Comparison of ENCODE assay signal across 8 cellular contexts in genomic region chr1:61056674-61057439, GRCh38. TPM values are rescaled to one million over a fixed set of nuclear protein-coding genes. Genes with fewer than 3 reads are reported as not detected.
DNase-seq lines count a peak whose midpoint lies in the region; ATAC-seq and TF ChIP-seq lines count a peak whose summit lies in the region.

No MANE protein-coding gene starts in this region.

- peak overlapping the region; percentile 83 for H3K4me3 Mint-ChIP-seq in WTC11
- peak overlapping the region; percentile 87 for H3K4me3 Mint-ChIP-seq in effector memory CD8-positive, alpha-beta T cell

- CTCF ChIA-PET in WTC11 (lab: Charles Lee): interaction anchor here (1.1 to 1.3 kb wide), 2 partner anchors 13 to 21 kb away, joined by 3 to 6 read pairs; no protein-coding TSS in a partner anchor

- H3K27me3 Mint-ChIP-seq in WTC11 (ENCODE audit: low read depth): peaks cover 62% of the 10 kb centered on the region
- H3K27me3 Mint-ChIP-seq in effector memory CD8-positive, alpha-beta T cell: peaks cover 0 to 17% of the 10 kb centered on the region in 2 donors

- ATAC-seq in WTC11 (no peak), HG03439 (IDR thresholded peaks at IDR 0.05; ENCODE audit: unreplicated experiment) (no peak)
- ATAC-seq in effector memory CD8-positive, alpha-beta T cell (replicated peaks): peak; percentile 62

- POLR2A ChIA-PET in WTC11 (lab: Charles Lee): interaction anchor here (0.7 to 1.4 kb wide), 2 partner anchors 25 to 35 kb away, joined by 5 to 6 read pairs; partner anchors contain the start of gene NFIA

- no peaks in the 10 kb centered on the region for H3K9me3 Mint-ChIP-seq in WTC11
- no peaks in the 10 kb centered on the region for H3K9me3 Mint-ChIP-seq in effector memory CD8-positive, alpha-beta T cell

- peaks cover 63% of the 10 kb centered on the region for H3K4me1 Mint-ChIP-seq in WTC11
- peaks cover 21 to 22% of the 10 kb centered on the region in 2 donors for H3K4me1 Mint-ChIP-seq in effector memory CD8-positive, alpha-beta T cell (ENCODE audit: low read depth in 2 of 2)

- H3K4me1 ChIP-seq in subcutaneous abdominal adipose tissue (ENCODE audit: control insufficient read depth in 5 of 5, insufficient read depth in 5 of 5, low read length in 5 of 5): peaks cover 0 to 50% (median 41%) of the 10 kb centered on the region in 5 donors

- peak; percentile 54 for DNase-seq in DMS79 treated with DMSO at 0.1 percent for 48 hours (lab: John Stamatoyannopoulos, UW)
- peak; percentile 33 for DNase-seq in NCI-H128 (lab: John Stamatoyannopoulos, UW; ENCODE audit: unreplicated experiment)
- DNase-seq in WTC11 (ENCODE audit: low spot score): no peak
- DNase-seq in effector memory CD8-positive, alpha-beta T cell: no peak
- DNase-seq in lung microvascular endothelial cell (ENCODE audit: low read depth in 2 of 2): peak; percentile 63 to 80
- no peak for DNase-seq in AML-193 (lab: John Stamatoyannopoulos, UW)

- H3K27ac ChIP-seq in subcutaneous abdominal adipose tissue (ENCODE audit: low read depth, low read length): peak overlapping the region; percentile 86

- peak overlapping the region; percentile 3 to 84 (median 69) for H3K9ac ChIP-seq in subcutaneous abdominal adipose tissue (ENCODE audit: low read length in 5 of 5)

- no peak overlapping the region for H3K27ac Mint-ChIP-seq in WTC11
- H3K27ac Mint-ChIP-seq in effector memory CD8-positive, alpha-beta T cell: peak overlapping the region; percentile 25 to 53

- TF ChIP-seq CTCF in WTC11 (IDR thresholded peaks at IDR 0.05): no peak

- H3K4me3 ChIP-seq in subcutaneous abdominal adipose tissue (ENCODE audit: low read depth in 1 of 5, low read length in 5 of 5): peak overlapping the region; percentile 88 to 96 (median 92)

- H3K36me3 Mint-ChIP-seq in WTC11: no peaks in the 10 kb centered on the region
- H3K36me3 Mint-ChIP-seq in effector memory CD8-positive, alpha-beta T cell (ENCODE audit: insufficient read depth): peaks cover 17% of the 10 kb centered on the region

- no peaks in the 10 kb centered on the region for H3K36me3 ChIP-seq in subcutaneous abdominal adipose tissue (ENCODE audit: control insufficient read depth in 5 of 5, insufficient read depth in 5 of 5, low read length in 5 of 5)

- H3K9me3 ChIP-seq in subcutaneous abdominal adipose tissue (ENCODE audit: control insufficient read depth in 5 of 5, low read length in 5 of 5): no peaks in the 10 kb centered on the region

- no peaks in the 10 kb centered on the region for H3K27me3 ChIP-seq in subcutaneous abdominal adipose tissue (ENCODE audit: control insufficient read depth in 5 of 5, insufficient read depth in 4 of 5, low read length in 5 of 5)

TF ChIP-seq in WTC11, 78 proteins besides CTCF, POLR2A, EP300 and RAD21:
- TF ChIP-seq ZNF671 (CRISPR knock-in tag; IDR thresholded peaks at IDR 0.05) (no peak), ZNF532 (CRISPR knock-in tag; IDR thresholded peaks at IDR 0.05; ENCODE audit: borderline replicate concordance) (no peak), NR1H2 (CRISPR knock-in tag; IDR thresholded peaks at IDR 0.05) (no peak), ZMAT4 (CRISPR knock-in tag; IDR thresholded peaks at IDR 0.05) (no peak), SMAD4 (CRISPR knock-in tag; IDR thresholded peaks at IDR 0.05) (no peak), E2F5 (CRISPR knock-in tag; IDR thresholded peaks at IDR 0.05) (no peak), PRDM15 (CRISPR knock-in tag; IDR thresholded peaks at IDR 0.05) (no peak), ELF4 (CRISPR knock-in tag; IDR thresholded peaks at IDR 0.05; ENCODE audit: low read depth) (no peak), E2F4 (CRISPR knock-in tag; IDR thresholded peaks at IDR 0.05; ENCODE audit: borderline replicate concordance, low read depth) (no peak), NFYB (CRISPR knock-in tag; conservative IDR thresholded peaks at IDR 0.05; ENCODE audit: low read depth) (no peak), ATF3 (CRISPR knock-in tag; conservative IDR thresholded peaks at IDR 0.05) (no peak), ZNF232 (CRISPR knock-in tag; IDR thresholded peaks at IDR 0.05) (no peak)

RNA-seq across cellular contexts. Expression of gene NFIA, which starts 25.5 kb away (rescaled TPM):
- total RNA-seq in WTC11 (2021) (7.3 to 16.7 TPM (median 8.6 TPM) in 3 replicates), lung microvascular endothelial cell (8.5 and 14.3 TPM in 2 replicates)

Comparison
In these comparisons a context has a peak if more than half of its experiments do, and no peak if none do; other contexts are left out.
1. DNase-seq: peak in DMS79 treated with DMSO at 0.1 percent for 48 hours (single experiment), NCI-H128 (single experiment) and lung microvascular endothelial cell (2 of 2); none in WTC11 (single experiment), effector memory CD8-positive, alpha-beta T cell (0 of 3) and AML-193 (0 of 2).